17 cellular contexts compared by ENCODE assay signal in the genomic region with DNA sequence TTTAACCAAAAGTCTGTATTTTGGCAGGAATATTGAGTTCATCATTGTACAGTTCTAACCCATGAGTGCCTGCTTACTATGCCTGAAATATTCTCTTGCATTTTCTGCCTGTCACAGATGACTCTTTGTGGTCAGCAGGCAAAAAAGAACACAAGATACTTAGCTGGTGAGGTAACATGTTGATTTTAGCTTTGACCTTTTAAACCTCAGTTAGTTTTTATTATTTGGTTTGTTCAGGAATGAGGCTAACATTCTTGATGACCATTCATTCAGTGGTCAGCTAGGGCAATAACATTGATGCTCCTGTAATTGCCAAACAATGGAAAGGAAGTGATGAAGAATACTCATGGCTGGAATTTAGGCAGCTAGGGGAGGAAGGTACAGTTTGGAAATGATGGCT.
A peak's percentile ranks its signal among the peaks of the same experiment; 100 is the strongest.
DNase-seq lines count a peak whose midpoint lies in the region; TF ChIP-seq lines count a peak whose summit lies in the region.
"Had no signal": no experiment of that assay in that cellular context is flagged by ENCODE, and none has a peak within 500 bp of the region (broad histone marks: within the 10 kb centered on the region; RNA-seq: fewer than 3 reads in every experiment).

No MANE protein-coding gene starts in this region.

- CTCF ChIA-PET in GM10248 (lab: Yijun Ruan, JAX) = no interaction called here

- POLR2A ChIA-PET in GM10248 (lab: Yijun Ruan, JAX) = no interaction called here

- H3K4me2 ChIP-seq in skeletal muscle satellite cell (ENCODE audit: low read length) = peak overlapping the region; percentile 19
- H3K4me2 ChIP-seq: PC-9 had no signal

- H3K9me3 ChIP-seq in skeletal muscle satellite cell (replicated peaks; ENCODE audit: low read length) = peaks cover 14% of the 10 kb centered on the region
- H3K9me3 ChIP-seq: vagina had no signal

- H3K4me1 ChIP-seq in skeletal muscle satellite cell (ENCODE audit: control insufficient read depth, insufficient read depth, low read length) = peaks cover 22% of the 10 kb centered on the region
- H3K4me1 ChIP-seq: foreskin keratinocyte, vagina had no signal

- no peaks in the 10 kb centered on the region for H3K36me3 ChIP-seq in skeletal muscle satellite cell (ENCODE audit: insufficient read depth, low read length)
- H3K36me3 ChIP-seq: vagina had no signal

- TF ChIP-seq CTCF in GM10248 (IDR thresholded peaks at IDR 0.05; ENCODE audit: control extremely low read depth, extremely low read depth, low read depth, missing control alignments) = no peak

- DNase-seq in HS-27A (ENCODE audit: low read depth) (peak; percentile 34), astrocyte of the hippocampus (ENCODE audit: low read depth, low spot score) (peak; percentile 91), glomerular endothelial cell (ENCODE audit: extremely low read depth, low read depth, low spot score) (peak; percentile 4), islet precursor cell (no peak), GM10248 (ENCODE audit: extremely low spot score) (no peak), T1000 (lab: John Stamatoyannopoulos, UW) (no peak)
- no peak for DNase-seq in activated T-cell treated with anti-CD3 and anti-CD28 coated beads, Interleukin-2, amount 50 U/mL, for 48 hours
- DNase-seq: activated CD4-positive, alpha-beta T cell treated with anti-CD3 and anti-CD28 coated beads for 4 hours; CD4-positive, CD25-positive, alpha-beta regulatory T cell; foreskin keratinocyte; NCI-H446 treated with DMSO at 0.1 percent for 48 hours; PC-9; retina; T-helper 17 cell had no signal

- no peak overlapping the region for H3K9ac ChIP-seq in skeletal muscle satellite cell (ENCODE audit: low read depth, low read length)

- no peaks in the 10 kb centered on the region for H3K27me3 ChIP-seq in skeletal muscle satellite cell (ENCODE audit: control insufficient read depth, insufficient read depth, low read length)
- H3K27me3 ChIP-seq: foreskin keratinocyte, vagina had no signal

- no peak overlapping the region for H3K4me3 ChIP-seq in skeletal muscle satellite cell (ENCODE audit: low read length)
- H3K4me3 ChIP-seq: coronary artery, PC-9, vagina had no signal

Comparison
In these comparisons a context has a peak if more than half of its experiments do, and no peak if none do; other contexts are left out.
1. DNase-seq: peak in HS-27A (single experiment), astrocyte of the hippocampus (single experiment) and glomerular endothelial cell (single experiment); none in islet precursor cell (single experiment), GM10248 (single experiment), activated T-cell treated with anti-CD3 and anti-CD28 coated beads, Interleukin-2, amount 50 U/mL, for 48 hours (0 of 2) and T1000 (single experiment).